Comparison of ENCODE assay signal across 22 cellular contexts in the genomic region with DNA sequence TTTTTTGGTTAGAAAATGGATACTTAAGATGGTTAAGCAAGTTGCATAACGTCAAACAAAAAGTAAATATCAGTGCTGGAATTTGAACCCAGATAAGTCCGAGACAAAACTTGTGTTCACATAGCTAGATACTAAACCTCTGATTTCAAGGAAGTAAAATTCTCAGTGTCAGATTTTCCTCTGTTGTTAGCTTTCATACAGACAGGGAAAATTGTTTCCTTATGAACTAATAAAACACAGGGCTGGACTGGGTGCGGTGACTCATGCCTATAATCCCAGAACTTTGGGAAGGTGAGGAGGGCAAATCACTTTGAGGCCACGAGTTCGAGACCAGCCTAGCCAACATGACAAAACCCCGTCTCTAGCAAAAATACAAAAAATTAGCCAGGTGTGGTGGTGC. TPM values are rescaled to one million over a fixed set of nuclear protein-coding genes. Genes with fewer than 3 reads are reported as not detected.
DNase-seq lines count a peak whose midpoint lies in the region; TF ChIP-seq lines count a peak whose summit lies in the region.
"Had no signal": no experiment of that assay in that cellular context is flagged by ENCODE, and none has a peak within 500 bp of the region (broad histone marks: within the 10 kb centered on the region; RNA-seq: fewer than 3 reads in every experiment).

No MANE protein-coding gene starts in this region.

- H3K79me2 ChIP-seq in hepatocyte: no peaks in the 10 kb centered on the region

- no peaks in the 10 kb centered on the region for H3K9me2 ChIP-seq in hepatocyte (replicated peaks; ENCODE audit: insufficient read depth)

- in situ Hi-C loops in transverse colon (cut with MboI; ENCODE audit: low pct_ligation_motif_present in 1 of 4, low pct_unique_long_range_greater_than_20kb in 1 of 4, low sequenced_read_pairs in 3 of 4): loop anchor here (25.0 kb wide), 2 partner anchors 607 to 1382 kb away; partner anchors contain the start of gene SIPA1L2 (in 4 of the 4)

- no peak overlapping the region for H3K4me3 Mint-ChIP-seq in CD4-positive, alpha-beta memory T cell
- H3K4me3 Mint-ChIP-seq: CD4-positive, CD25-positive, alpha-beta regulatory T cell; neural crest cell had no signal

- TF ChIP-seq EP300 in transverse colon (IDR thresholded peaks at IDR 0.05; ENCODE audit: low read depth): no peak

- H3K27ac ChIP-seq in hepatocyte: peak overlapping the region; percentile 71
- peak overlapping the region; percentile 78 to 84 (median 82) for H3K27ac ChIP-seq in transverse colon
- H3K27ac ChIP-seq in CD4-positive, alpha-beta memory T cell (ENCODE audit: low read depth, low read length): no peak overlapping the region
- H3K27ac ChIP-seq in RWPE1: no peak overlapping the region
- H3K27ac ChIP-seq: HL-60, tibial nerve had no signal

- no peaks in the 10 kb centered on the region for H3K9me3 Mint-ChIP-seq in CD4-positive, alpha-beta memory T cell
- H3K9me3 Mint-ChIP-seq: CD4-positive, CD25-positive, alpha-beta regulatory T cell; neural crest cell had no signal

- no peak overlapping the region for H2AFZ ChIP-seq in hepatocyte

- CTCF ChIA-PET in CD4-positive, alpha-beta memory T cell (lab: Charles Lee; ENCODE audit: partially characterized antibody): no interaction called here
- CTCF ChIA-PET in RWPE1 (lab: Yijun Ruan, JAX): no interaction called here

- no peaks in the 10 kb centered on the region for H3K27me3 Mint-ChIP-seq in CD4-positive, alpha-beta memory T cell
- H3K27me3 Mint-ChIP-seq: CD4-positive, CD25-positive, alpha-beta regulatory T cell had no signal

- TF ChIP-seq CTCF in hepatocyte (IDR thresholded peaks at IDR 0.05; ENCODE audit: poor library complexity): no peak
- no peak for TF ChIP-seq CTCF in transverse colon (IDR thresholded peaks at IDR 0.05)
- no peak for TF ChIP-seq CTCF in RWPE1 (conservative IDR thresholded peaks at IDR 0.05; ENCODE audit: low read depth)

- POLR2A ChIA-PET in CD4-positive, alpha-beta memory T cell (lab: Charles Lee; ENCODE audit: partially characterized antibody): no interaction called here
- POLR2A ChIA-PET in RWPE1 (lab: Yijun Ruan, JAX; ENCODE audit: low non-redundant PET): no interaction called here

- H3K4me3 ChIP-seq in hepatocyte (no peak overlapping the region), transverse colon (no peak overlapping the region)
- H3K4me3 ChIP-seq in CD4-positive, alpha-beta memory T cell (ENCODE audit: low read length in 2 of 2): no peak overlapping the region
- H3K4me3 ChIP-seq: tibial nerve had no signal

- H3K4me1 ChIP-seq in hepatocyte (ENCODE audit: insufficient read depth): peaks cover 38% of the 10 kb centered on the region
- H3K4me1 ChIP-seq in transverse colon: peaks cover 14 to 36% (median 25%) of the 10 kb centered on the region in 4 donors
- no peaks in the 10 kb centered on the region for H3K4me1 ChIP-seq in CD4-positive, alpha-beta memory T cell (ENCODE audit: insufficient read depth, low read length)

- H3K4me2 ChIP-seq in hepatocyte: no peak overlapping the region

- peaks cover 45 to 48% of the 10 kb centered on the region in 2 donors for H3K36me3 Mint-ChIP-seq in CD4-positive, alpha-beta memory T cell

- DNase-seq in GM04503 (ENCODE audit: low read depth) (peak; percentile 41), RPMI7951 (ENCODE audit: low read depth) (peak; percentile 5), hepatocyte (ENCODE audit: low spot score) (peak; percentile 60), transverse colon (peak; percentile 58), NCI-H1092 (lab: John Stamatoyannopoulos, UW) (no peak), RWPE1 (ENCODE audit: low spot score) (no peak)
- DNase-seq in CD4-positive, alpha-beta memory T cell: no peak
- DNase-seq: activated CD4-positive, alpha-beta T cell treated with anti-CD3 and anti-CD28 coated beads for 4 hours; activated CD8-positive, alpha-beta memory T cell treated with anti-CD3 and anti-CD28 coated beads, Interleukin-2, amount 50 U/mL, for 4 hours; activated gamma-delta T cell treated with Interleukin-2 at 50 U/mL for 16 hours; aorta; CD4-positive, CD25-positive, alpha-beta regulatory T cell; cortex of kidney; DMS79; KG1; mesenchymal stem cell; NCI-H2171; NCI-H748 treated with DMSO at 0.1 percent for 48 hours; stimulated activated naive CD4-positive, alpha-beta T cell had no signal

- TF ChIP-seq POLR2A in transverse colon (IDR thresholded peaks at IDR 0.05): no peak

- no peaks in the 10 kb centered on the region for H4K20me1 ChIP-seq in hepatocyte (ENCODE audit: insufficient read depth, poor library complexity, severe bottlenecking)

- WGBS in hepatocyte (ENCODE audit: low lambda C conversion rate, missing lambda C conversion rate): 52% methylated on average over 6 of the region's 6 CpGs
- WGBS in transverse colon (ENCODE audit: low coverage in 1 of 2), 2 donors: 41 to 57% methylated on average over 2 to 6 of the region's 6 CpGs

- intact Hi-C loops in transverse colon (cut with DNase I; ENCODE audit: low total_unique reads): loop anchor here (10.0 kb wide), 1 partner anchor 609 kb away; the partner anchor contains the start of gene SIPA1L2
- intact Hi-C loops in CD4-positive, alpha-beta memory T cell (cut with micrococcal nuclease): loop anchor here (5.0 kb wide), 1 partner anchor 607 kb away; no protein-coding TSS in a partner anchor

- H3K27ac Mint-ChIP-seq in CD4-positive, alpha-beta memory T cell: no peak overlapping the region

- no peaks in the 10 kb centered on the region for H3K36me3 ChIP-seq in hepatocyte (replicated peaks; ENCODE audit: insufficient read depth, low read depth)
- H3K36me3 ChIP-seq in transverse colon: no peaks in the 10 kb centered on the region
- no peaks in the 10 kb centered on the region for H3K36me3 ChIP-seq in CD4-positive, alpha-beta memory T cell (ENCODE audit: insufficient read depth, low read length)
- H3K36me3 ChIP-seq: tibial nerve had no signal

- H3K27me3 ChIP-seq in hepatocyte: no peaks in the 10 kb centered on the region
- H3K27me3 ChIP-seq in transverse colon: no peaks in the 10 kb centered on the region
- no peaks in the 10 kb centered on the region for H3K27me3 ChIP-seq in CD4-positive, alpha-beta memory T cell (ENCODE audit: insufficient read depth, low read length)
- H3K27me3 ChIP-seq: tibial nerve had no signal

- H3K9me3 ChIP-seq in hepatocyte (ENCODE audit: low read depth): no peaks in the 10 kb centered on the region
- no peaks in the 10 kb centered on the region for H3K9me3 ChIP-seq in transverse colon
- H3K9me3 ChIP-seq in CD4-positive, alpha-beta memory T cell (ENCODE audit: control insufficient read depth in 1 of 2, low read length in 2 of 2): no peaks in the 10 kb centered on the region
- H3K9me3 ChIP-seq: tibial nerve had no signal

- H3K4me1 Mint-ChIP-seq in CD4-positive, alpha-beta memory T cell: peaks cover 0 to 3% (median 0%) of the 10 kb centered on the region in 4 donors

RNA-seq across cellular contexts. Expression of gene PCNX2, which starts 51.3 kb away (rescaled TPM):
- total RNA-seq in RPMI7951 (2014; rRNA removed; shearing (Covaris generic)): 5.6 and 6.0 TPM in 2 replicates
- total RNA-seq in hepatocyte (10.0 and 11.0 TPM in 2 replicates), transverse colon (100 to 1,000 TPM in 1 of 4 donors, 10 to 100 TPM in 2, 1 to 10 TPM in 1; 6.8 to 518 (median 11.8) TPM)
- polyA plus RNA-seq in hepatocyte: 3.9 and 4.9 TPM in 2 replicates
- total RNA-seq in CD4-positive, alpha-beta memory T cell: 100 to 1,000 TPM in 1 of 2 experiments, 10 to 100 TPM in 1; 99.2 to 109 TPM
- polyA plus RNA-seq in CD4-positive, alpha-beta memory T cell: 10 to 100 TPM in 1 of 2 donors, 1 to 10 TPM in 1; 1.8 to 12.1 TPM

Comparison
In these comparisons a context has a peak if more than half of its experiments do, and no peak if none do; other contexts are left out.
1. DNase-seq: peak in GM04503 (single experiment), RPMI7951 (single experiment), hepatocyte (single experiment) and transverse colon (single experiment); none in NCI-H1092 (single experiment), CD4-positive, alpha-beta memory T cell (0 of 5) and RWPE1 (single experiment).
2. H3K27ac ChIP-seq: peak in hepatocyte (single experiment) and transverse colon (4 of 4); none in CD4-positive, alpha-beta memory T cell (single experiment) and RWPE1 (single experiment).